Comparison of ENCODE assay signal across 1 cellular context in genomic region chr12:46470039-46470627, GRCh38.
A peak's percentile ranks its signal among the peaks of the same experiment; 100 is the strongest.
TF ChIP-seq lines count a peak whose summit lies in the region.

No MANE protein-coding gene starts in this region.

TF ChIP-seq in GM12878, 131 proteins besides CTCF, POLR2A, EP300 and RAD21 (continued from another document):
- TF ChIP-seq, protein P1, sequence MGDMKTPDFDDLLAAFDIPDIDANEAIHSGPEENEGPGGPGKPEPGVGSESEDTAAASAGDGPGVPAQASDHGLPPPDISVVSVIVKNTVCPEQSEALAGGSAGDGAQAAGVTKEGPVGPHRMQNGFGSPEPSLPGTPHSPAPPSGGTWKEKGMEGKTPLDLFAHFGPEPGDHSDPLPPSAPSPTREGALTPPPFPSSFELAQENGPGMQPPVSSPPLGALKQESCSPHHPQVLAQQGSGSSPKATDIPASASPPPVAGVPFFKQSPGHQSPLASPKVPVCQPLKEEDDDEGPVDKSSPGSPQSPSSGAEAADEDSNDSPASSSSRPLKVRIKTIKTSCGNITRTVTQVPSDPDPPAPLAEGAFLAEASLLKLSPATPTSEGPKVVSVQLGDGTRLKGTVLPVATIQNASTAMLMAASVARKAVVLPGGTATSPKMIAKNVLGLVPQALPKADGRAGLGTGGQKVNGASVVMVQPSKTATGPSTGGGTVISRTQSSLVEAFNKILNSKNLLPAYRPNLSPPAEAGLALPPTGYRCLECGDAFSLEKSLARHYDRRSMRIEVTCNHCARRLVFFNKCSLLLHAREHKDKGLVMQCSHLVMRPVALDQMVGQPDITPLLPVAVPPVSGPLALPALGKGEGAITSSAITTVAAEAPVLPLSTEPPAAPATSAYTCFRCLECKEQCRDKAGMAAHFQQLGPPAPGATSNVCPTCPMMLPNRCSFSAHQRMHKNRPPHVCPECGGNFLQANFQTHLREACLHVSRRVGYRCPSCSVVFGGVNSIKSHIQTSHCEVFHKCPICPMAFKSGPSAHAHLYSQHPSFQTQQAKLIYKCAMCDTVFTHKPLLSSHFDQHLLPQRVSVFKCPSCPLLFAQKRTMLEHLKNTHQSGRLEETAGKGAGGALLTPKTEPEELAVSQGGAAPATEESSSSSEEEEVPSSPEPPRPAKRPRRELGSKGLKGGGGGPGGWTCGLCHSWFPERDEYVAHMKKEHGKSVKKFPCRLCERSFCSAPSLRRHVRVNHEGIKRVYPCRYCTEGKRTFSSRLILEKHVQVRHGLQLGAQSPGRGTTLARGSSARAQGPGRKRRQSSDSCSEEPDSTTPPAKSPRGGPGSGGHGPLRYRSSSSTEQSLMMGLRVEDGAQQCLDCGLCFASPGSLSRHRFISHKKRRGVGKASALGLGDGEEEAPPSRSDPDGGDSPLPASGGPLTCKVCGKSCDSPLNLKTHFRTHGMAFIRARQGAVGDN (IDR thresholded peaks at IDR 0.05), result peak; percentile 40
- TF ChIP-seq, protein P2, sequence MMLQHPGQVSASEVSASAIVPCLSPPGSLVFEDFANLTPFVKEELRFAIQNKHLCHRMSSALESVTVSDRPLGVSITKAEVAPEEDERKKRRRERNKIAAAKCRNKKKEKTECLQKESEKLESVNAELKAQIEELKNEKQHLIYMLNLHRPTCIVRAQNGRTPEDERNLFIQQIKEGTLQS (IDR thresholded peaks at IDR 0.05; ENCODE audit: borderline replicate concordance, extremely low read depth, low read depth, low read length), result peak; percentile 66; the same call in 1 of the 2 replicates
- TF ChIP-seq, protein P3, sequence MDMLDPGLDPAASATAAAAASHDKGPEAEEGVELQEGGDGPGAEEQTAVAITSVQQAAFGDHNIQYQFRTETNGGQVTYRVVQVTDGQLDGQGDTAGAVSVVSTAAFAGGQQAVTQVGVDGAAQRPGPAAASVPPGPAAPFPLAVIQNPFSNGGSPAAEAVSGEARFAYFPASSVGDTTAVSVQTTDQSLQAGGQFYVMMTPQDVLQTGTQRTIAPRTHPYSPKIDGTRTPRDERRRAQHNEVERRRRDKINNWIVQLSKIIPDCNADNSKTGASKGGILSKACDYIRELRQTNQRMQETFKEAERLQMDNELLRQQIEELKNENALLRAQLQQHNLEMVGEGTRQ (IDR thresholded peaks at IDR 0.05; ENCODE audit: borderline replicate concordance, low read depth, low read length), result peak; percentile 60
- TF ChIP-seq RAD51 (IDR thresholded peaks at IDR 0.05), result peak; percentile 88
- TF ChIP-seq CREB1 (IDR thresholded peaks at IDR 0.05; ENCODE audit: low read depth), result peak; percentile 89
- no peak for TF ChIP-seq HCFC1 (IDR thresholded peaks at IDR 0.05; ENCODE audit: low read length)
- TF ChIP-seq, protein P4, sequence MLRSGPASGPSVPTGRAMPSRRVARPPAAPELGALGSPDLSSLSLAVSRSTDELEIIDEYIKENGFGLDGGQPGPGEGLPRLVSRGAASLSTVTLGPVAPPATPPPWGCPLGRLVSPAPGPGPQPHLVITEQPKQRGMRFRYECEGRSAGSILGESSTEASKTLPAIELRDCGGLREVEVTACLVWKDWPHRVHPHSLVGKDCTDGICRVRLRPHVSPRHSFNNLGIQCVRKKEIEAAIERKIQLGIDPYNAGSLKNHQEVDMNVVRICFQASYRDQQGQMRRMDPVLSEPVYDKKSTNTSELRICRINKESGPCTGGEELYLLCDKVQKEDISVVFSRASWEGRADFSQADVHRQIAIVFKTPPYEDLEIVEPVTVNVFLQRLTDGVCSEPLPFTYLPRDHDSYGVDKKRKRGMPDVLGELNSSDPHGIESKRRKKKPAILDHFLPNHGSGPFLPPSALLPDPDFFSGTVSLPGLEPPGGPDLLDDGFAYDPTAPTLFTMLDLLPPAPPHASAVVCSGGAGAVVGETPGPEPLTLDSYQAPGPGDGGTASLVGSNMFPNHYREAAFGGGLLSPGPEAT (IDR thresholded peaks at IDR 0.05; ENCODE audit: low read depth), result peak; percentile 26; the same call in 1 of the 2 replicates
- 0 out of 2 replicates have a peak, but pooled peaks have one; percentile 33 for TF ChIP-seq NBN (IDR thresholded peaks at IDR 0.05)
- peak; percentile 87 for TF ChIP-seq CREM (IDR thresholded peaks at IDR 0.05; ENCODE audit: low read depth)
- TF ChIP-seq RUNX3 (IDR thresholded peaks at IDR 0.05; ENCODE audit: low read length), result peak; percentile 79
- no peak for TF ChIP-seq MAX (IDR thresholded peaks at IDR 0.05; ENCODE audit: low read depth, low read length)
- 0 out of 2 replicates have a peak, but pooled peaks have one; percentile 56 for TF ChIP-seq CBFB (IDR thresholded peaks at IDR 0.05; ENCODE audit: low read depth)
- TF ChIP-seq SMAD5 (IDR thresholded peaks at IDR 0.05; ENCODE audit: low read depth), result no peak
- TF ChIP-seq MLLT1 (IDR thresholded peaks at IDR 0.05), result peak; percentile 47; the same call in 1 of the 2 replicates
- no peak for TF ChIP-seq EED (IDR thresholded peaks at IDR 0.05; ENCODE audit: low read depth)
- no peak for TF ChIP-seq NR2C1 (IDR thresholded peaks at IDR 0.05)
- peak; percentile 39; the same call in 1 of the 2 replicates for TF ChIP-seq MTA3 (IDR thresholded peaks at IDR 0.05; ENCODE audit: borderline replicate concordance, low read length)
- peak; percentile 59; the same call in 1 of the 2 replicates for TF ChIP-seq POLR2AphosphoS5 (IDR thresholded peaks at IDR 0.05; ENCODE audit: low read length)
- TF ChIP-seq BHLHE40 (IDR thresholded peaks at IDR 0.05; ENCODE audit: borderline replicate concordance in 1 of 2, low read depth in 2 of 2, low read length in 1 of 2), result peak; percentile 66 to 79; a peak in 2 of 4 replicates
- TF ChIP-seq KLF5 (IDR thresholded peaks at IDR 0.05; ENCODE audit: partially characterized antibody), result no peak
